In genomic region chr9:129197978-129198736, GRCh38 we compare ENCODE assay signal across 9 cellular contexts. TPM values are rescaled to one million over a fixed set of nuclear protein-coding genes. Genes with fewer than 3 reads are reported as not detected.
A peak's percentile ranks its signal among the peaks of the same experiment; 100 is the strongest.
DNase-seq lines count a peak whose midpoint lies in the region; ATAC-seq and TF ChIP-seq lines count a peak whose summit lies in the region.
"Had no signal": no experiment of that assay in that cellular context is flagged by ENCODE, and none has a peak within 500 bp of the region (broad histone marks: within the 10 kb centered on the region; RNA-seq: fewer than 3 reads in every experiment).

No MANE protein-coding gene starts in this region.

- no peaks in the 10 kb centered on the region for H3K9me3 Mint-ChIP-seq in activated naive CD8-positive, alpha-beta T cell treated with anti-CD3 and anti-CD28 coated beads, Interleukin-2, amount 50 U/mL, for 24 hours
- H3K9me3 Mint-ChIP-seq in activated naive CD8-positive, alpha-beta T cell treated with anti-CD3 and anti-CD28 coated beads for 36 hours: peaks cover 2% of the 10 kb centered on the region

- no TSS peak for BruUV-seq in A673 (replicated peaks; lab: Mats Ljungman, UMichigan)

- CTCF ChIA-PET in A673 (lab: Charles Lee): no interaction called here

- no peak overlapping the region for H2BK5ac ChIP-seq in neuronal stem cell (ENCODE audit: low read length)

- peak overlapping the region; percentile 59 for H2AFZ ChIP-seq in neuronal stem cell (ENCODE audit: low read length)

- H4K91ac ChIP-seq in neuronal stem cell (ENCODE audit: low read depth, low read length, poor library complexity): no peak overlapping the region

- peak overlapping the region; percentile 76 for H3K18ac ChIP-seq in neuronal stem cell (ENCODE audit: low read length)

- TF ChIP-seq POLR2A in Peyer's patch (IDR thresholded peaks at IDR 0.05): no peak

- intact Hi-C loops in A673 (cut with micrococcal nuclease; ENCODE audit: unreplicated experiment): no loop called here

- ATAC-seq in activated naive CD8-positive, alpha-beta T cell treated with anti-CD3 and anti-CD28 coated beads, Interleukin-2, amount 50 U/mL, for 24 hours: no peak
- no peak for ATAC-seq in HG02840 (IDR thresholded peaks at IDR 0.05; ENCODE audit: low FRiP score, unreplicated experiment)

- H3K14ac ChIP-seq in neuronal stem cell (ENCODE audit: low read length): no peak overlapping the region

- H2BK120ac ChIP-seq in neuronal stem cell (ENCODE audit: low read depth, low read length): no peak overlapping the region

- no peak overlapping the region for H4K8ac ChIP-seq in neuronal stem cell (ENCODE audit: low read depth, low read length)

- H3K23ac ChIP-seq in neuronal stem cell (ENCODE audit: low read depth, low read length, poor library complexity): no peak overlapping the region

- H3K4ac ChIP-seq in neuronal stem cell (ENCODE audit: low read length): no peak overlapping the region

- no peaks in the 10 kb centered on the region for H3K27me3 ChIP-seq in A673 (replicated peaks; ENCODE audit: insufficient read depth, low read depth, low read length, poor library complexity)
- H3K27me3 ChIP-seq in Peyer's patch: no peaks in the 10 kb centered on the region
- peaks cover 0 to 16% (median 9%) of the 10 kb centered on the region in 3 experiments for H3K27me3 ChIP-seq in neuronal stem cell (ENCODE audit: control insufficient read depth in 3 of 3, insufficient read depth in 3 of 3, low read depth in 1 of 3, low read length in 3 of 3)
- H3K27me3 ChIP-seq: BLaER1 had no signal

- H3K36me3 ChIP-seq in A673 (ENCODE audit: insufficient read depth, low read length, poor library complexity, severe bottlenecking): no peaks in the 10 kb centered on the region
- H3K36me3 ChIP-seq in Peyer's patch: no peaks in the 10 kb centered on the region
- H3K36me3 ChIP-seq in neuronal stem cell (replicated peaks in 1 of 2; ENCODE audit: control insufficient read depth in 2 of 2, insufficient read depth in 2 of 2, low read length in 2 of 2): no peaks in the 10 kb centered on the region
- H3K36me3 ChIP-seq: BLaER1 had no signal

- no peak overlapping the region for H3K27ac Mint-ChIP-seq in activated naive CD8-positive, alpha-beta T cell treated with anti-CD3 and anti-CD28 coated beads, Interleukin-2, amount 50 U/mL, for 24 hours
- no peak overlapping the region for H3K27ac Mint-ChIP-seq in activated naive CD8-positive, alpha-beta T cell treated with anti-CD3 and anti-CD28 coated beads for 36 hours

- TF ChIP-seq CTCF in A673 (conservative IDR thresholded peaks at IDR 0.05; ENCODE audit: low read depth, low read length) (no peak), Peyer's patch (IDR thresholded peaks at IDR 0.05) (no peak), fibroblast of the aortic adventitia (IDR thresholded peaks at IDR 0.05; ENCODE audit: insufficient read depth, low read length) (no peak)

- H2BK12ac ChIP-seq in neuronal stem cell (ENCODE audit: low read length): no peak overlapping the region

- H2AK5ac ChIP-seq in neuronal stem cell (ENCODE audit: low read depth, low read length): peak overlapping the region; percentile 78

- POLR2A ChIA-PET in A673 (lab: Charles Lee; ENCODE audit: low non-redundant PET): no interaction called here

- H3K4me3 ChIP-seq in A673 (ENCODE audit: low read depth, low read length, poor library complexity, severe bottlenecking) (no peak overlapping the region), Peyer's patch (no peak overlapping the region), fibroblast of the aortic adventitia (ENCODE audit: low read depth, low read length) (peak overlapping the region; percentile 25), neuronal stem cell (ENCODE audit: low read length in 2 of 2) (no peak overlapping the region)
- H3K4me3 ChIP-seq: BLaER1 had no signal

- DNase-seq in A673 (ENCODE audit: low spot score): peak; percentile 74
- DNase-seq in Peyer's patch: peak in 1 of 3 donors; percentile 57
- peak; percentile 79 for DNase-seq in fibroblast of the aortic adventitia (ENCODE audit: low read depth)
- no peak for DNase-seq in neuronal stem cell (ENCODE audit: low spot score)
- DNase-seq in activated naive CD8-positive, alpha-beta T cell treated with anti-CD3 and anti-CD28 coated beads, Interleukin-2, amount 50 U/mL, for 24 hours: no peak
- DNase-seq in activated naive CD8-positive, alpha-beta T cell treated with anti-CD3 and anti-CD28 coated beads for 36 hours: no peak
- no peak for DNase-seq in NCI-H1105 (lab: John Stamatoyannopoulos, UW)

- H3K4me2 ChIP-seq in neuronal stem cell (ENCODE audit: insufficient read depth, low read length, poor library complexity, severe bottlenecking): no peak overlapping the region
- H3K4me2 ChIP-seq: BLaER1 had no signal

- no peak overlapping the region for H3K27ac ChIP-seq in A673 (ENCODE audit: low read depth, low read length, poor library complexity, severe bottlenecking)
- peak overlapping the region; percentile 28 to 73 (median 62) for H3K27ac ChIP-seq in Peyer's patch
- no peak overlapping the region for H3K27ac ChIP-seq in neuronal stem cell (replicated peaks; ENCODE audit: low read length)
- H3K27ac ChIP-seq: BLaER1 had no signal

- no peak overlapping the region for H3K4me3 Mint-ChIP-seq in activated naive CD8-positive, alpha-beta T cell treated with anti-CD3 and anti-CD28 coated beads, Interleukin-2, amount 50 U/mL, for 24 hours
- H3K4me3 Mint-ChIP-seq in activated naive CD8-positive, alpha-beta T cell treated with anti-CD3 and anti-CD28 coated beads for 36 hours: no peak overlapping the region

- no peaks in the 10 kb centered on the region for H3K36me3 Mint-ChIP-seq in activated naive CD8-positive, alpha-beta T cell treated with anti-CD3 and anti-CD28 coated beads, Interleukin-2, amount 50 U/mL, for 24 hours (ENCODE audit: low read depth)
- H3K36me3 Mint-ChIP-seq in activated naive CD8-positive, alpha-beta T cell treated with anti-CD3 and anti-CD28 coated beads for 36 hours: no peaks in the 10 kb centered on the region

- no peaks in the 10 kb centered on the region for H3K79me1 ChIP-seq in neuronal stem cell (ENCODE audit: low read depth, low read length)

- peaks cover 8% of the 10 kb centered on the region for H3K27me3 Mint-ChIP-seq in activated naive CD8-positive, alpha-beta T cell treated with anti-CD3 and anti-CD28 coated beads, Interleukin-2, amount 50 U/mL, for 24 hours
- peaks cover 17% of the 10 kb centered on the region for H3K27me3 Mint-ChIP-seq in activated naive CD8-positive, alpha-beta T cell treated with anti-CD3 and anti-CD28 coated beads for 36 hours

- peaks cover 4% of the 10 kb centered on the region for H3K4me1 Mint-ChIP-seq in activated naive CD8-positive, alpha-beta T cell treated with anti-CD3 and anti-CD28 coated beads, Interleukin-2, amount 50 U/mL, for 24 hours
- H3K4me1 Mint-ChIP-seq in activated naive CD8-positive, alpha-beta T cell treated with anti-CD3 and anti-CD28 coated beads for 36 hours: no peaks in the 10 kb centered on the region

- peak overlapping the region; percentile 6 for H2BK15ac ChIP-seq in neuronal stem cell (ENCODE audit: low read length)

- H3K9me3 ChIP-seq in A673 (ENCODE audit: low read depth, low read length, poor library complexity, severe bottlenecking) (no peaks in the 10 kb centered on the region), Peyer's patch (no peaks in the 10 kb centered on the region), neuronal stem cell (replicated peaks in 1 of 2; ENCODE audit: control insufficient read depth in 2 of 2, insufficient read depth in 1 of 2, low read depth in 1 of 2, low read length in 2 of 2) (peaks cover 6 to 11% of the 10 kb centered on the region in 2 donors)

- H3K4me1 ChIP-seq in A673 (ENCODE audit: insufficient read depth, low read length, poor library complexity, severe bottlenecking) (peaks cover 7% of the 10 kb centered on the region), Peyer's patch (peaks cover 0 to 5% (median 0%) of the 10 kb centered on the region in 4 donors), neuronal stem cell (ENCODE audit: control insufficient read depth in 2 of 2, insufficient read depth in 1 of 2, low read depth in 1 of 2, low read length in 2 of 2) (peaks cover 3 to 15% of the 10 kb centered on the region in 2 donors)

- H3K9ac ChIP-seq in neuronal stem cell (ENCODE audit: low read depth, low read length, poor library complexity): no peak overlapping the region
- H3K9ac ChIP-seq: BLaER1 had no signal

- WGBS in neuronal stem cell (ENCODE audit: extremely low coverage in 2 of 2, insufficient read length in 2 of 2, insufficient replicate concordance in 1 of 2), 2 donors: no CpG with 5 or more reads among the region's 26 CpGs

RNA-seq across cellular contexts. Expression of gene IER5L, which starts 20.1 kb away (rescaled TPM):
- total RNA-seq in A673 (2021) (12.1 and 14.0 TPM in 2 replicates), Peyer's patch (1 to 10 TPM; 2.3 to 2.9 (median 2.6) TPM), fibroblast of the aortic adventitia (ENCODE audit: low replicate concordance) (28.0 and 42.0 TPM in 2 replicates)
- polyA plus RNA-seq in neuronal stem cell (2013, experiment 1 of 2): 15.9 TPM
- polyA plus RNA-seq in neuronal stem cell (2013, experiment 2 of 2): 15.2 TPM
- total RNA-seq in activated naive CD8-positive, alpha-beta T cell treated with anti-CD3 and anti-CD28 coated beads for 36 hours: 1 to 10 TPM; 1.1 to 1.2 TPM

Comparison
In these comparisons a context has a peak if more than half of its experiments do, and no peak if none do; other contexts are left out.
1. DNase-seq: peak in A673 (single experiment) and fibroblast of the aortic adventitia (single experiment); none in neuronal stem cell (single experiment), activated naive CD8-positive, alpha-beta T cell treated with anti-CD3 and anti-CD28 coated beads, Interleukin-2, amount 50 U/mL, for 24 hours (single experiment), activated naive CD8-positive, alpha-beta T cell treated with anti-CD3 and anti-CD28 coated beads for 36 hours (single experiment) and NCI-H1105 (single experiment).
2. H3K27ac ChIP-seq: peak in Peyer's patch (4 of 4); none in A673 (single experiment) and neuronal stem cell (single experiment).